Comparison of ENCODE assay signal across 8 cellular contexts in the genomic region with DNA sequence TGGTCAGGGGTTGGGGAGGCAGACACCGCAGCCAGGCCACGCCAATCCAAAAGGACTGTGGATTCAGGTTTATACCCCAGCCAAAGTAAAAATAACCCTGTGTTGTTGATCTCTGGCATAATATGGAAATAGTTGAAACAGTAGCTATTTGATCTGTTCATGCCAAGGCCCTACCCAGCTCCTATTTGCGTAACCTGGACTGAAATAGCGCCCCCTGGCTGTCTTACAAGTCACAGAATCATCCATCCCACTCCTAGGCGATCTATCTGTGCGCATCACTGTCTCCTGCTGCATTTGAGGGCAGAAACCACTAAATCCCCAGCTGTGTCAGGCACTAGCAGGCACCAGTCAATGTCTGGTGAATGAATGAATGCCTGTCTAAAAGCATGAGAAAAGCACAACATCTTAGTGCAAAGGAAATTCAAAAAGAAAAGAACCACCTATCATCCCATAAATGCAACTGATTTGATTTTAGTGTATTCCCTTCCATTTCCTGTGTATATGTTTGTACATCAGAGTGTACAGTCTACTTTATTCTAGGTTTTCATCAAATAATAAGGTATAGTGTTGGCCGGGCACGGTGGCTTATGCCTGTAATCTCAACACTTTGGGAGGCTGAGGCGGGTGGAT.
DNase-seq lines count a peak whose midpoint lies in the region; ATAC-seq, FAIRE-seq and TF ChIP-seq lines count a peak whose summit lies in the region.

No MANE protein-coding gene starts in this region.

- H3K4me3 Mint-ChIP-seq in astrocyte (ENCODE audit: unreplicated experiment), result no peak overlapping the region

- no peak overlapping the region for H3K27ac Mint-ChIP-seq in astrocyte (ENCODE audit: unreplicated experiment)

- peaks cover 5% of the 10 kb centered on the region for H3K9me3 Mint-ChIP-seq in astrocyte (ENCODE audit: unreplicated experiment)

- peak; percentile 64 for TF ChIP-seq RAD21 in SK-N-SH (IDR thresholded peaks at IDR 0.05; ENCODE audit: low read length)

- ATAC-seq in HG02798 (IDR thresholded peaks at IDR 0.05; ENCODE audit: poor library complexity, unreplicated experiment), result peak; percentile 61
- ATAC-seq in GM21717 (IDR thresholded peaks at IDR 0.05; ENCODE audit: unreplicated experiment), result no peak
- no peak for ATAC-seq in HG03432 (IDR thresholded peaks at IDR 0.05; ENCODE audit: unreplicated experiment)

- TF ChIP-seq EP300 in SK-N-SH (IDR thresholded peaks at IDR 0.05; ENCODE audit: borderline replicate concordance in 1 of 2, low read depth in 1 of 2, low read length in 1 of 2), result no peak

- no peak overlapping the region for H3K9ac ChIP-seq in SK-N-SH
- H3K9ac ChIP-seq in astrocyte (ENCODE audit: low read length), result no peak overlapping the region

- H3K27me3 Mint-ChIP-seq in astrocyte (ENCODE audit: low read depth, unreplicated experiment), result peaks cover 3% of the 10 kb centered on the region

- H3K4me2 ChIP-seq in SK-N-SH, result no peak overlapping the region
- H3K4me2 ChIP-seq in astrocyte (ENCODE audit: low read length), result no peak overlapping the region
- H3K4me2 ChIP-seq in hepatocyte, result no peak overlapping the region

- H2AFZ ChIP-seq in SK-N-SH (ENCODE audit: low read depth) (no peak overlapping the region), astrocyte (ENCODE audit: low read depth, low read length) (no peak overlapping the region), hepatocyte (no peak overlapping the region)

- H3K4me1 ChIP-seq in SK-N-SH (ENCODE audit: control insufficient read depth in 1 of 2, insufficient read depth in 2 of 2, low read depth in 1 of 2, low read length in 1 of 2) (peaks cover 0 to 16% of the 10 kb centered on the region in 2 experiments; a peak in 1 of 4 replicates), astrocyte (ENCODE audit: insufficient read depth, low read length) (peaks cover 27% of the 10 kb centered on the region), hepatocyte (ENCODE audit: insufficient read depth) (no peaks in the 10 kb centered on the region), small intestine (ENCODE audit: control insufficient read depth in 2 of 2, insufficient read depth in 1 of 2, low read depth in 1 of 2, low read length in 1 of 2) (peaks cover 0 to 8% of the 10 kb centered on the region in 2 donors)

- FAIRE-seq in astrocyte (lab: Jason Lieb, UNC) (no peak), small intestine (lab: Jason Lieb, UNC) (no peak)

- H3K79me2 ChIP-seq in SK-N-SH (ENCODE audit: insufficient read depth), result no peaks in the 10 kb centered on the region
- H3K79me2 ChIP-seq in astrocyte (ENCODE audit: insufficient read depth, low read length), result no peaks in the 10 kb centered on the region
- H3K79me2 ChIP-seq in hepatocyte, result no peaks in the 10 kb centered on the region

- peaks cover 15% of the 10 kb centered on the region for H3K4me1 Mint-ChIP-seq in astrocyte (ENCODE audit: low read depth, unreplicated experiment)

- H3K27me3 ChIP-seq in SK-N-SH (ENCODE audit: insufficient read depth) (no peaks in the 10 kb centered on the region), astrocyte (ENCODE audit: insufficient read depth, low read length) (no peaks in the 10 kb centered on the region), hepatocyte (no peaks in the 10 kb centered on the region), small intestine (ENCODE audit: control insufficient read depth in 2 of 2, insufficient read depth in 2 of 2, low read length in 2 of 2) (no peaks in the 10 kb centered on the region)

- H3K4me3 ChIP-seq in SK-N-SH (ENCODE audit: low read depth in 2 of 2, low read length in 1 of 2), result no peak overlapping the region
- no peak overlapping the region for H3K4me3 ChIP-seq in astrocyte (ENCODE audit: insufficient read depth, low read depth, low read length)
- no peak overlapping the region for H3K4me3 ChIP-seq in hepatocyte
- H3K4me3 ChIP-seq in small intestine (ENCODE audit: low read depth in 1 of 2, low read length in 2 of 2), result no peak overlapping the region

- no peaks in the 10 kb centered on the region for H3K9me2 ChIP-seq in SK-N-SH
- no peaks in the 10 kb centered on the region for H3K9me2 ChIP-seq in hepatocyte (replicated peaks; ENCODE audit: insufficient read depth)

- H3K36me3 ChIP-seq in SK-N-SH (replicated peaks in 1 of 2; ENCODE audit: control insufficient read depth in 1 of 2, insufficient read depth in 2 of 2, low read length in 1 of 2) (no peaks in the 10 kb centered on the region), astrocyte (ENCODE audit: insufficient read depth, low read length) (no peaks in the 10 kb centered on the region), hepatocyte (replicated peaks; ENCODE audit: insufficient read depth, low read depth) (no peaks in the 10 kb centered on the region), small intestine (ENCODE audit: control insufficient read depth in 2 of 2, insufficient read depth in 2 of 2, low read length in 2 of 2) (no peaks in the 10 kb centered on the region)

- POLR2A ChIA-PET in SK-N-SH (lab: Yijun Ruan, JAX), result no interaction called here

- TF ChIP-seq CTCF in SK-N-SH (IDR thresholded peaks at IDR 0.05) (peak; percentile 66), astrocyte (IDR thresholded peaks at IDR 0.05; ENCODE audit: insufficient read depth, low read depth, low read length) (peak; percentile 50), hepatocyte (IDR thresholded peaks at IDR 0.05; ENCODE audit: poor library complexity) (peak; percentile 51)

- peaks cover 27% of the 10 kb centered on the region for H3F3A ChIP-seq in SK-N-SH (replicated peaks; ENCODE audit: insufficient read depth)

- H4K20me1 ChIP-seq in SK-N-SH (ENCODE audit: insufficient read depth) (no peaks in the 10 kb centered on the region; the same call in 1 of the 2 replicates), astrocyte (ENCODE audit: insufficient read depth, low read length) (no peaks in the 10 kb centered on the region), hepatocyte (ENCODE audit: insufficient read depth, poor library complexity, severe bottlenecking) (no peaks in the 10 kb centered on the region)

- H3K36me3 Mint-ChIP-seq in astrocyte (ENCODE audit: low read depth, unreplicated experiment), result no peaks in the 10 kb centered on the region

- 83% methylated on average over 8 of the region's 9 CpGs for whole genome bisulfite sequencing in SK-N-SH (ENCODE audit: low lambda C conversion rate)
- WGBS in hepatocyte (ENCODE audit: low lambda C conversion rate, missing lambda C conversion rate), result 78% methylated on average over 9 of the region's 9 CpGs
- WGBS in small intestine, 3 donors, result 70 to 82% (median 73%) methylated on average over 9 of the region's 9 CpGs

- H3K27ac ChIP-seq in SK-N-SH (ENCODE audit: low read depth in 2 of 2, low read length in 1 of 2), result no peak overlapping the region
- H3K27ac ChIP-seq in astrocyte (ENCODE audit: low read depth, low read length), result no peak overlapping the region
- no peak overlapping the region for H3K27ac ChIP-seq in hepatocyte
- H3K27ac ChIP-seq in small intestine (ENCODE audit: low read depth in 1 of 2, low read length in 1 of 2), result no peak overlapping the region

- peak; percentile 15 for DNase-seq in COLO668 (lab: John Stamatoyannopoulos, UW; ENCODE audit: unreplicated experiment)
- DNase-seq in SK-N-SH, result peak; percentile 70
- peak; percentile 21 for DNase-seq in astrocyte (ENCODE audit: low read depth)
- DNase-seq in hepatocyte (ENCODE audit: low spot score), result peak; percentile 49
- DNase-seq in small intestine, result peak; percentile 58

- H3K9me3 ChIP-seq in SK-N-SH, result no peaks in the 10 kb centered on the region
- peaks cover 7% of the 10 kb centered on the region for H3K9me3 ChIP-seq in astrocyte (ENCODE audit: insufficient read depth, low read depth, low read length)
- no peaks in the 10 kb centered on the region for H3K9me3 ChIP-seq in hepatocyte (ENCODE audit: low read depth)
- H3K9me3 ChIP-seq in small intestine (ENCODE audit: control insufficient read depth, low read depth), result no peaks in the 10 kb centered on the region

- CTCF ChIA-PET in SK-N-SH (lab: Yijun Ruan, JAX), result interaction anchor here (0.6 to 6.4 kb wide), 49 partner anchors 8 to 655 kb away, joined by 3 to 75 read pairs (median 4); no protein-coding TSS in a partner anchor

TF ChIP-seq in SK-N-SH, 30 proteins besides CTCF, POLR2A, EP300 and RAD21:
- no peak for TF ChIP-seq RFX5 (IDR thresholded peaks at IDR 0.05; ENCODE audit: low read length)
- TF ChIP-seq SMC3 (IDR thresholded peaks at IDR 0.05; ENCODE audit: low read depth, low read length), result peak; percentile 60

Comparison
In these comparisons a context has a peak if more than half of its experiments do, and no peak if none do; other contexts are left out.
1. DNase-seq: peak in every context shown above with its lines; median percentile 70 in SK-N-SH; 58 in small intestine; 49 in hepatocyte; 21 in astrocyte; 15 in COLO668.